In the genomic region with DNA sequence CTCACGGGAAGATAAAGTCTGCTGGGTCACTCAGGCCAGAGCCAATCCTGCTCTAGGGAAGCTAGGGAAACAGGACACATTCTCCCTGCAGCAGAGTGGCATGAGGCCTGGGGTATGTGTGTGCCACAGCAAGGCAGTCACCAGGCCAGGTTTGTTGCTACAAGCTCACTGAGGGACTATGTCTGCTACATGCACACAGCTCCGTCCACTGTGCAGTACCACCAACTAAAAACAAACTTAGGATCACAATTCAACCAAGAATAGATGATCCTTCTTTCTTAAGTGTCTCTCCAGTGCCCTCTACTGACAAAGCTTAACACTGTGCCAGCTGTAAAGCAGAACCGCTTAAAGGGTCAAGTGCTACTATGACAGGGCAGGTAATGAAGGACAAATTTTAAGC, we compare ENCODE assay signal across 8 cellular contexts.
DNase-seq lines count a peak whose midpoint lies in the region; ATAC-seq lines count a peak whose summit lies in the region.

No MANE protein-coding gene starts in this region.

- no peaks in the 10 kb centered on the region for H3K9me3 Mint-ChIP-seq in activated naive CD4-positive, alpha-beta T cell treated with anti-CD3 and anti-CD28 coated beads, Interleukin-2, amount 50 U/mL, for 72 hours

- ATAC-seq in HG02943 (IDR thresholded peaks at IDR 0.05; ENCODE audit: low read depth, unreplicated experiment) (peak; percentile 61), left colon (peak; percentile 75)
- ATAC-seq in activated naive CD4-positive, alpha-beta T cell treated with anti-CD3 and anti-CD28 coated beads, Interleukin-2, amount 50 U/mL, for 72 hours, result peak; percentile 56 to 62

- peak; percentile 23 for DNase-seq in stimulated activated CD4-positive, alpha-beta T cell treated with anti-CD3 and anti-CD28 coated beads, Interleukin-15, amount 100 ng/mL, for 24 hours
- no peak for DNase-seq in stimulated activated CD4-positive, alpha-beta T cell treated with anti-CD3 and anti-CD28 coated beads, Interleukin-12 subunit alpha, Interleukin-12 subunit beta, amount 100 ng/mL, for 4 hours
- DNase-seq in NCI-H82 (lab: John Stamatoyannopoulos, UW) (peak; percentile 81), left colon (no peak), midbrain (lab: John Stamatoyannopoulos, UW) (no peak), NCI-H1092 (lab: John Stamatoyannopoulos, UW) (no peak)
- peak in 1 of 2 donors; percentile 10 for DNase-seq in activated naive CD4-positive, alpha-beta T cell treated with anti-CD3 and anti-CD28 coated beads, Interleukin-2, amount 50 U/mL, for 72 hours (ENCODE audit: low spot score in 2 of 2)

- intact Hi-C loops in left colon (cut with DNase I, micrococcal nuclease), result no loop called here

- no peaks in the 10 kb centered on the region for H3K36me3 Mint-ChIP-seq in activated naive CD4-positive, alpha-beta T cell treated with anti-CD3 and anti-CD28 coated beads, Interleukin-2, amount 50 U/mL, for 72 hours

- H3K27ac Mint-ChIP-seq in activated naive CD4-positive, alpha-beta T cell treated with anti-CD3 and anti-CD28 coated beads, Interleukin-2, amount 50 U/mL, for 72 hours, result no peak overlapping the region

Comparison
In these comparisons a context has a peak if more than half of its experiments do, and no peak if none do; other contexts are left out.
1. DNase-seq: peak in stimulated activated CD4-positive, alpha-beta T cell treated with anti-CD3 and anti-CD28 coated beads, Interleukin-15, amount 100 ng/mL, for 24 hours (single experiment) and NCI-H82 (single experiment); none in stimulated activated CD4-positive, alpha-beta T cell treated with anti-CD3 and anti-CD28 coated beads, Interleukin-12 subunit alpha, Interleukin-12 subunit beta, amount 100 ng/mL, for 4 hours (single experiment), left colon (0 of 2), midbrain (single experiment) and NCI-H1092 (single experiment).
2. Peak in every context shown above with its lines, with median percentiles within 50 percentile points of each other: ATAC-seq.